In the genomic region with DNA sequence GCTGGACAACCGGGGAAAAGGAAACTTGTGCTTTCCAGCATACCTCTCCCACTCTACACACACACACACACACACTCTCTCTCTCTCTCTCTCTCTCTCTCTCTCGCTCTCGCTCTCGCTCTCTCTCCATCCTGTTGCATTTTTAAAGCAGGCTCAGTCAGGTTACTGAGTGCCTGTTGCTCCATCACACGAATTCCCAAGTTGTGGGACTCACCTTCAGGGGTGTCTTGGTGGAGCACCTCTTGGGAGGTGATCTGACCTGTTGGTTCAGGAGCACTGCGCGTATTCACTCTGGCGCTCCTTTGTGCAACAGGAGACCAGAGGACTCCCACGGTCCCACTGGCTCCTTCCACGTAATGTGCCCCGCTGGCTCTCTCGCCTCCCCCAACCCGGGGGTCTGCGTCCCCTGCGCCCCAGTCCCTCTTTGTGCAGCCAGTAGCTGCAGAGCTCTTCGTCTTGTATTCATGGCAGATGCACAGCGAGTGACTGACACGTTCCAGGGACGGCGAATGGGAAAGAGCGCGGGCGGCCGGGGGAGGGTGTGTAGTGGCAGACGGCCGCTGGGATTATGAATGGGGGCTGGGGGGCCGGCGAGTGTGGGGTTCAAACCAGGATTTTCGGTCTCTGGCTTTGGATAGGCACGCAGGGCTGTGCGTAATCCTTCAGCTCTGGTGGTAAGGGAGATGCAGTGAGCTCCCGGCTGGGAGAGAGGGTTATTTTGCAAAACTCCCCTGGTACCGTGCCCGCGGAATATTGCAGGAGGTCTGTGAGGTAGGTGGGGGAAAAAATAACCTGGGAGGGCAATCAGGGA, we compare ENCODE assay signal across 10 cellular contexts. TPM values are rescaled to one million over a fixed set of nuclear protein-coding genes. Genes with fewer than 3 reads are reported as not detected.
DNase-seq lines count a peak whose midpoint lies in the region; ATAC-seq, FAIRE-seq and TF ChIP-seq lines count a peak whose summit lies in the region.
"Had no signal": no experiment of that assay in that cellular context is flagged by ENCODE, and none has a peak within 500 bp of the region (broad histone marks: within the 10 kb centered on the region; RNA-seq: fewer than 3 reads in every experiment).

No MANE protein-coding gene starts in this region.

- H3K79me2 ChIP-seq in HepG2 (ENCODE audit: insufficient read depth, low read length), result no peaks in the 10 kb centered on the region

- ATAC-seq in right lobe of liver (peak in 3 of 4 donors; percentile 18 to 31 (median 20)), HepG2 (no peak), left lobe of liver (no peak), HG03159 (IDR thresholded peaks at IDR 0.05; ENCODE audit: unreplicated experiment) (no peak)

- CTCF ChIA-PET in HepG2 (lab: Yijun Ruan, JAX; ENCODE audit: low intra/inter-chr PET ratio, low total read pairs), result no interaction called here

- H3K4me3 ChIP-seq in right lobe of liver (no peak overlapping the region), HepG2 (replicated peaks in 1 of 3; ENCODE audit: insufficient read depth in 1 of 3, low read depth in 2 of 3, low read length in 3 of 3) (no peak overlapping the region), dorsolateral prefrontal cortex (peak overlapping the region; percentile 20 to 73 (median 59)), mesenchymal stem cell (ENCODE audit: insufficient read depth in 1 of 2, low read depth in 1 of 2, low read length in 2 of 2) (peak overlapping the region; percentile 20 to 85), vagina (peak overlapping the region; percentile 36 to 42)

- no TSS peak for BruUV-seq in HepG2 (replicated peaks; lab: Mats Ljungman, UMichigan)

- in situ Hi-C loops in HepG2 (cut with HindIII; ENCODE audit: extremely low pct_ligation_motif_present, low pct_unique_long_range_greater_than_20kb), result no loop called here

- TF ChIP-seq EP300 in HepG2 (IDR thresholded peaks at IDR 0.05; ENCODE audit: low read depth in 2 of 2, low read length in 2 of 2), result no peak
- no peak for TF ChIP-seq EP300 in HepG2 (CRISPR knock-in tag; IDR thresholded peaks at IDR 0.05; ENCODE audit: borderline replicate concordance)

- no peak overlapping the region for H4K8ac ChIP-seq in mesenchymal stem cell (ENCODE audit: low read length)

- peaks cover 0 to 4% of the 10 kb centered on the region in 2 donors for H3K27me3 ChIP-seq in right lobe of liver
- no peaks in the 10 kb centered on the region; a peak in 2 of 5 replicates for H3K27me3 ChIP-seq in HepG2 (ENCODE audit: control insufficient read depth in 1 of 2, insufficient read depth in 2 of 2, low read length in 2 of 2)
- H3K27me3 ChIP-seq in dorsolateral prefrontal cortex, result peaks cover 0 to 38% (median 11%) of the 10 kb centered on the region in 45 donors
- H3K27me3 ChIP-seq in mesenchymal stem cell (ENCODE audit: control insufficient read depth in 1 of 2, insufficient read depth in 1 of 2, low read length in 2 of 2), result peaks cover 0 to 37% of the 10 kb centered on the region in 2 experiments
- H3K27me3 ChIP-seq in vagina, result no peaks in the 10 kb centered on the region

- no peak overlapping the region for H3K14ac ChIP-seq in mesenchymal stem cell (ENCODE audit: low read length in 2 of 2)

- no peak overlapping the region for H2BK15ac ChIP-seq in mesenchymal stem cell (ENCODE audit: low read depth, poor library complexity, severe bottlenecking)

- H3K23ac ChIP-seq in mesenchymal stem cell (ENCODE audit: low read length in 2 of 2), result no peak overlapping the region

- intact Hi-C loops in right lobe of liver (cut with DNase I) (no loop called here), HepG2 (cut with micrococcal nuclease; ENCODE audit: unreplicated experiment) (no loop called here), dorsolateral prefrontal cortex (cut with DNase I) (no loop called here), vagina (cut with DNase I) (no loop called here)

- H4K20me1 ChIP-seq in HepG2 (ENCODE audit: insufficient read depth, low read length), result no peaks in the 10 kb centered on the region

- peak in 1 of 3 donors; percentile 27 for DNase-seq in right lobe of liver
- DNase-seq in HepG2 (ENCODE audit: low spot score), result no peak
- peak in 7 of 10 donors; percentile 13 to 47 (median 41) for DNase-seq in dorsolateral prefrontal cortex
- peak; percentile 8 for DNase-seq in mesenchymal stem cell
- DNase-seq in vagina (ENCODE audit: extremely low spot score in 2 of 2), result no peak
- no peak for DNase-seq in left lobe of liver (ENCODE audit: low spot score)
- no peak for DNase-seq in NCI-H2227 treated with DMSO at 0.1 percent for 48 hours (lab: John Stamatoyannopoulos, UW)
- DNase-seq: activated CD8-positive, alpha-beta T cell treated with anti-CD3 and anti-CD28 coated beads, Interleukin-2, amount 10 ng/mL, durations not matched to agents 7 days and 5 days; NCI-H1930 had no signal

- H3K27ac ChIP-seq in right lobe of liver (no peak overlapping the region), HepG2 (ENCODE audit: extremely low read length, insufficient read depth, low read length) (no peak overlapping the region), dorsolateral prefrontal cortex (peak overlapping the region in 14 of 59 donors; percentile 2 to 65 (median 32)), mesenchymal stem cell (ENCODE audit: low read length, poor library complexity, severe bottlenecking) (no peak overlapping the region), vagina (peak overlapping the region; percentile 20)

- no peak for TF ChIP-seq RAD21 in HepG2 (CRISPR knock-in tag; IDR thresholded peaks at IDR 0.05)

- H2AFZ ChIP-seq in HepG2 (ENCODE audit: low read length), result no peak overlapping the region
- H2AFZ ChIP-seq in mesenchymal stem cell (ENCODE audit: low read depth, low read length), result peak overlapping the region; percentile 49

- H3K4me1 ChIP-seq in right lobe of liver, result peaks cover 0 to 5% (median 0%) of the 10 kb centered on the region in 4 donors
- no peaks in the 10 kb centered on the region for H3K4me1 ChIP-seq in HepG2 (ENCODE audit: insufficient read depth, low read length)
- H3K4me1 ChIP-seq in mesenchymal stem cell (ENCODE audit: control insufficient read depth, insufficient read depth, low read depth, low read length), result peaks cover 16% of the 10 kb centered on the region
- H3K4me1 ChIP-seq in vagina, result peaks cover 11% of the 10 kb centered on the region

- TF ChIP-seq CTCF in right lobe of liver (IDR thresholded peaks at IDR 0.05) (no peak), HepG2 (CRISPR knock-in tag; IDR thresholded peaks at IDR 0.05) (no peak), dorsolateral prefrontal cortex (IDR thresholded peaks at IDR 0.05 in 54 of 56, conservative IDR thresholded peaks at IDR 0.05 in 2 of 56; ENCODE audit: low read depth in 1 of 56, partially characterized antibody in 56 of 56) (no peak), vagina (IDR thresholded peaks at IDR 0.05) (no peak)

- H3K9ac ChIP-seq in HepG2 (ENCODE audit: insufficient read depth, low read depth, low read length), result no peak overlapping the region
- H3K9ac ChIP-seq in mesenchymal stem cell (ENCODE audit: low read length), result peak overlapping the region; percentile 82

- no peak overlapping the region for H4K91ac ChIP-seq in mesenchymal stem cell (ENCODE audit: low read length)

- H3K36me3 ChIP-seq in right lobe of liver, result no peaks in the 10 kb centered on the region
- no peaks in the 10 kb centered on the region for H3K36me3 ChIP-seq in HepG2 (replicated peaks in 1 of 2; ENCODE audit: control insufficient read depth in 1 of 2, insufficient read depth in 2 of 2, low read length in 2 of 2)
- no peaks in the 10 kb centered on the region for H3K36me3 ChIP-seq in mesenchymal stem cell (ENCODE audit: control insufficient read depth in 1 of 2, insufficient read depth in 2 of 2, low read depth in 1 of 2, low read length in 2 of 2)
- no peaks in the 10 kb centered on the region for H3K36me3 ChIP-seq in vagina

- no peaks in the 10 kb centered on the region for H3K79me1 ChIP-seq in mesenchymal stem cell (replicated peaks; ENCODE audit: low read length, poor library complexity, severe bottlenecking)

- TF ChIP-seq POLR2A in right lobe of liver (IDR thresholded peaks at IDR 0.05), result no peak
- no peak for TF ChIP-seq POLR2A in HepG2 (IDR thresholded peaks at IDR 0.05; ENCODE audit: insufficient read depth in 1 of 2, low read depth in 2 of 2, low read length in 2 of 2)
- no peak for TF ChIP-seq POLR2A in vagina (IDR thresholded peaks at IDR 0.05)

- no peak overlapping the region for H2BK12ac ChIP-seq in mesenchymal stem cell (ENCODE audit: low read length in 2 of 2)

- H2BK5ac ChIP-seq in mesenchymal stem cell (ENCODE audit: low read depth, low read length, poor library complexity, severe bottlenecking), result no peak overlapping the region

- POLR2A ChIA-PET in HepG2 (lab: Yijun Ruan, JAX), result no interaction called here

- WGBS in right lobe of liver (ENCODE audit: insufficient coverage, low coverage, low lambda C conversion rate, missing lambda C conversion rate), result 9% methylated on average over 17 of the region's 35 CpGs
- WGBS in HepG2 (ENCODE audit: low lambda C conversion rate), result 35% methylated on average over 27 of the region's 35 CpGs
- WGBS in mesenchymal stem cell, result 6% methylated on average over 34 of the region's 35 CpGs

- no peak overlapping the region for H3K18ac ChIP-seq in mesenchymal stem cell (ENCODE audit: low read depth in 1 of 2, low read length in 2 of 2)

- no peak overlapping the region for H2AK5ac ChIP-seq in mesenchymal stem cell (ENCODE audit: low read length, severe bottlenecking)

- no peak overlapping the region for H3K4ac ChIP-seq in mesenchymal stem cell (ENCODE audit: low read depth in 1 of 2, low read length in 2 of 2)

- no peak overlapping the region for H2BK120ac ChIP-seq in mesenchymal stem cell (ENCODE audit: low read depth, low read length)

- H3K9me3 ChIP-seq in right lobe of liver, result peaks cover 0 to 4% (median 0%) of the 10 kb centered on the region in 4 donors
- H3K9me3 ChIP-seq in HepG2 (ENCODE audit: low read length), result peaks cover 14% of the 10 kb centered on the region
- H3K9me3 ChIP-seq in mesenchymal stem cell (ENCODE audit: control insufficient read depth, low read length), result peaks cover 21% of the 10 kb centered on the region
- no peaks in the 10 kb centered on the region for H3K9me3 ChIP-seq in vagina

- H3K4me2 ChIP-seq in HepG2 (ENCODE audit: low read depth, low read length), result no peak overlapping the region
- H3K4me2 ChIP-seq in mesenchymal stem cell (ENCODE audit: low read length, poor library complexity, severe bottlenecking), result peak overlapping the region; percentile 95

- no peak for FAIRE-seq in HepG2 (lab: Jason Lieb, UNC)

RNA-seq across cellular contexts. Expression of a gene that starts 0.6 kb away (rescaled TPM):
- total RNA-seq in right lobe of liver (1 to 10 TPM; 1.4 to 6.4 (median 2.4) TPM), HepG2 (2016; rRNA removed; fragmentation: Illumina TruSeq; extraction: Trizol) (not detected in 2 replicates), dorsolateral prefrontal cortex (100 to 1,000 TPM in 71 of 120 experiments, 10 to 100 TPM in 49; 62.1 to 245 (median 107) TPM), vagina (29.0 TPM), left lobe of liver (2.4 TPM)
- total RNA-seq in HepG2 (2016; cell fraction: cytosol; rRNA removed; fragmentation: Illumina TruSeq; extraction: Trizol; ENCODE audit: low read depth), result not detected in 2 replicates
- total RNA-seq in HepG2 (2016; cell fraction: insoluble cytoplasmic fraction; rRNA removed; fragmentation: Illumina TruSeq; extraction: Trizol), result not detected in 2 replicates
- total RNA-seq in HepG2 (2016; cell fraction: membrane; rRNA removed; fragmentation: Illumina TruSeq; extraction: Trizol), result not detected in 2 replicates
- not detected in 2 replicates for total RNA-seq in HepG2 (2016; cell fraction: nucleus; rRNA removed; fragmentation: Illumina TruSeq; extraction: Trizol)
- not detected in 2 replicates for polyA plus RNA-seq in HepG2 (2011; rRNA removed)
- not detected in 2 replicates for polyA plus RNA-seq in HepG2 (2011; cell fraction: cytosol; rRNA removed)
- polyA plus RNA-seq in HepG2 (2011; cell fraction: nucleus; rRNA removed), result not detected in 2 replicates
- not detected in 2 replicates for polyA plus RNA-seq in HepG2 (2012)
- not detected in 2 replicates for polyA plus RNA-seq in HepG2 (2016; cell fraction: cytosol; fragmentation: Illumina TruSeq; extraction: Trizol; ENCODE audit: low read depth)
- polyA plus RNA-seq in HepG2 (2016; cell fraction: insoluble cytoplasmic fraction; fragmentation: Illumina TruSeq; extraction: Trizol; ENCODE audit: low read depth), result not detected in 2 replicates
- polyA plus RNA-seq in HepG2 (2016; cell fraction: membrane; fragmentation: Illumina TruSeq; extraction: Trizol; ENCODE audit: low read depth), result not detected in 2 replicates
- polyA plus RNA-seq in HepG2 (2016; cell fraction: nucleus; fragmentation: Illumina TruSeq; extraction: Trizol; ENCODE audit: insufficient read depth, low read depth), result not detected in 2 replicates
- 0.33 TPM in 1 of 2 replicates, not detected in the other for polyA minus RNA-seq in HepG2 (2011; rRNA and poly(A)+ RNA removed; ENCODE audit: low replicate concordance)
- not detected in 2 replicates for polyA minus RNA-seq in HepG2 (2011; cell fraction: cytosol; rRNA and poly(A)+ RNA removed)
- polyA minus RNA-seq in HepG2 (2011; cell fraction: nucleus; rRNA and poly(A)+ RNA removed), result not detected in 2 replicates
- polyA plus RNA-seq in mesenchymal stem cell (2013, experiment 1 of 2), result 3.6 TPM
- polyA plus RNA-seq in mesenchymal stem cell (2013, experiment 2 of 2), result 3.5 TPM

Comparison
In these comparisons a context has a peak if more than half of its experiments do, and no peak if none do; other contexts are left out.
1. ATAC-seq: peak in right lobe of liver (3 of 4); none in HepG2 (single experiment), left lobe of liver (single experiment) and HG03159 (single experiment).
2. DNase-seq: peak in dorsolateral prefrontal cortex (7 of 10) and mesenchymal stem cell (single experiment); none in HepG2 (single experiment), vagina (0 of 2), left lobe of liver (single experiment) and NCI-H2227 treated with DMSO at 0.1 percent for 48 hours (single experiment).
3. H3K4me3 ChIP-seq: peak in dorsolateral prefrontal cortex (59 of 59), mesenchymal stem cell (2 of 2) and vagina (2 of 2); none in right lobe of liver (0 of 3) and HepG2 (0 of 3).